15 cellular contexts compared by ENCODE assay signal in the genomic region with DNA sequence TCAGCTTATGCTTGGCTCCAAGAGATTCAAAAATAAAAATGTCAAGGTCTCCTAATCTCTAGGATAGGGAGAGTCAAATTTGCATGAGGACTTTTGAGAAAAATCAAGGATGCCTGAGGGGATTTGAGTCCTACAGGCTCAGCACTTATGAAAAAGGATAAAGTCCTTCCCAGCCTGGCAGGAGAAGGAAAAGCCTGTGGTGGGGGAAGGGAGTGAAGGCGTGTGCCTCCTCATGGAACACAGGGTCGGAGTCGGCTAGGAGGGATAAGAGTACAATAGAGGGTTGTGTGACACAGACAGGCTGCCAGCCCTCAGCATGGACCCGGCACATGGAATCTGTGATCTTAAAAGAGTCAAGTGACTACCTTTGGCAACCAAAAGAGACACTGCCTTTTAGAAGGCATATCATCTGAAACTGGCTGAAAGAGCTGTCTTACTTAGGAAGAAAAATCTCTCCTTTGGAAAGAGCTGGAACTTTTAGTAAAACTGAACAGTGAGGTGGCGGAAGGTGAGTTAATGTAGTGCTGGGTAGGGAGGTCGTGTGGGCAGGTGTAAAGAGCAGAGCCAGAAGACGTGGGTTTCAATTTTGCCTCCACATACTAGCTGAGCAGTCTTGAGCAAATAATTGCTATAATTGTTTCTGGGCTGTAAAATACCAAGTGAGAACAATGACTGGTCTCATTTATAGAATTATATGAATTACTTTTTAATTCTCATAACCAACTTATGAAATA. TPM values are rescaled to one million over a fixed set of nuclear protein-coding genes. Genes with fewer than 3 reads are reported as not detected.
DNase-seq lines count a peak whose midpoint lies in the region; ATAC-seq and TF ChIP-seq lines count a peak whose summit lies in the region.
"Had no signal": no experiment of that assay in that cellular context is flagged by ENCODE, and none has a peak within 500 bp of the region (broad histone marks: within the 10 kb centered on the region; RNA-seq: fewer than 3 reads in every experiment).

No MANE protein-coding gene starts in this region.

- H2BK5ac ChIP-seq in mesenchymal stem cell (ENCODE audit: low read depth, low read length, poor library complexity, severe bottlenecking) = no peak overlapping the region

- no peak for TF ChIP-seq CTCF in right atrium auricular region (IDR thresholded peaks at IDR 0.05)
- no peak for TF ChIP-seq CTCF in left ventricle myocardium inferior (IDR thresholded peaks at IDR 0.05; ENCODE audit: borderline replicate concordance)
- TF ChIP-seq CTCF in type B pancreatic cell (conservative IDR thresholded peaks at IDR 0.05) = no peak

- intact Hi-C loops in left ventricle myocardium inferior (cut with micrococcal nuclease) (no loop called here), aorta (cut with DNase I) (no loop called here)

- peaks cover 17% of the 10 kb centered on the region for H3K4me1 Mint-ChIP-seq in type B pancreatic cell (ENCODE audit: unreplicated experiment)
- H3K4me1 Mint-ChIP-seq: memory B cell had no signal

- no peak overlapping the region for H3K23ac ChIP-seq in mesenchymal stem cell (ENCODE audit: low read length in 2 of 2)

- DNase-seq in right atrium auricular region (ENCODE audit: low spot score) (peak; percentile 53), left ventricle myocardium inferior (no peak), astrocyte of the hippocampus (ENCODE audit: low read depth, low spot score) (peak; percentile 16), mesenchymal stem cell (no peak), type B pancreatic cell (ENCODE audit: extremely low spot score, unreplicated experiment) (no peak), DMS53 (lab: John Stamatoyannopoulos, UW) (no peak), aorta (no peak), NAMALWA (ENCODE audit: low spot score) (no peak)
- DNase-seq: AML-193; NCI-H1092 treated with DMSO at 0.1 percent for 48 hours; stimulated activated CD4-positive, alpha-beta T cell treated with anti-CD3 and anti-CD28 coated beads, Interleukin-4, amount 100 ng/mL, for 4 hours; stimulated activated naive CD4-positive, alpha-beta T cell treated with Interleukin-2 at 50 U/mL for 16 hours; SW 1271 had no signal

- no peaks in the 10 kb centered on the region for H3K79me1 ChIP-seq in mesenchymal stem cell (replicated peaks; ENCODE audit: low read length, poor library complexity, severe bottlenecking)

- H3K4ac ChIP-seq in mesenchymal stem cell (ENCODE audit: low read depth in 1 of 2, low read length in 2 of 2) = no peak overlapping the region

- no peaks in the 10 kb centered on the region for H3K36me3 Mint-ChIP-seq in type B pancreatic cell
- H3K36me3 Mint-ChIP-seq: memory B cell had no signal

- no peak overlapping the region for H3K4me3 Mint-ChIP-seq in type B pancreatic cell
- H3K4me3 Mint-ChIP-seq: memory B cell had no signal

- H2AFZ ChIP-seq in mesenchymal stem cell (ENCODE audit: low read depth, low read length) = peak overlapping the region; percentile 46

- H3K9me3 Mint-ChIP-seq in type B pancreatic cell = no peaks in the 10 kb centered on the region
- H3K9me3 Mint-ChIP-seq: memory B cell had no signal

- 63% methylated on average over 6 of the region's 7 CpGs for WGBS in mesenchymal stem cell
- WGBS in aorta, 2 donors = 46 to 50% methylated on average over 7 of the region's 7 CpGs

- H2BK12ac ChIP-seq in mesenchymal stem cell (ENCODE audit: low read length in 2 of 2) = no peak overlapping the region

- H3K4me2 ChIP-seq in mesenchymal stem cell (ENCODE audit: low read length, poor library complexity, severe bottlenecking) = no peak overlapping the region

- no peaks in the 10 kb centered on the region for H3K4me1 ChIP-seq in right atrium auricular region
- H3K4me1 ChIP-seq in left ventricle myocardium inferior = peaks cover 8% of the 10 kb centered on the region
- peaks cover 3% of the 10 kb centered on the region for H3K4me1 ChIP-seq in mesenchymal stem cell (ENCODE audit: control insufficient read depth, insufficient read depth, low read depth, low read length)
- no peaks in the 10 kb centered on the region for H3K4me1 ChIP-seq in aorta (ENCODE audit: control insufficient read depth in 1 of 2, insufficient read depth in 2 of 2, low read length in 2 of 2)

- H3K14ac ChIP-seq in mesenchymal stem cell (ENCODE audit: low read length in 2 of 2) = no peak overlapping the region

- peak overlapping the region; percentile 75 for H3K27ac Mint-ChIP-seq in type B pancreatic cell
- H3K27ac Mint-ChIP-seq: memory B cell had no signal

- H3K9me3 ChIP-seq in right atrium auricular region = no peaks in the 10 kb centered on the region
- H3K9me3 ChIP-seq in left ventricle myocardium inferior (replicated peaks) = no peaks in the 10 kb centered on the region
- H3K9me3 ChIP-seq in mesenchymal stem cell (ENCODE audit: control insufficient read depth, low read length) = no peaks in the 10 kb centered on the region
- H3K9me3 ChIP-seq in aorta (ENCODE audit: control insufficient read depth, low read length) = peaks cover 2% of the 10 kb centered on the region

- no peak overlapping the region for H2BK120ac ChIP-seq in mesenchymal stem cell (ENCODE audit: low read depth, low read length)

- no peaks in the 10 kb centered on the region for H3K36me3 ChIP-seq in right atrium auricular region
- H3K36me3 ChIP-seq in left ventricle myocardium inferior = no peaks in the 10 kb centered on the region
- no peaks in the 10 kb centered on the region for H3K36me3 ChIP-seq in mesenchymal stem cell (ENCODE audit: control insufficient read depth in 1 of 2, insufficient read depth in 2 of 2, low read depth in 1 of 2, low read length in 2 of 2)
- H3K36me3 ChIP-seq in aorta (ENCODE audit: control insufficient read depth in 1 of 2, insufficient read depth in 2 of 2, low read length in 1 of 2) = no peaks in the 10 kb centered on the region

- H3K9ac ChIP-seq in mesenchymal stem cell (ENCODE audit: low read length) = no peak overlapping the region

- no peak for ATAC-seq in aorta (ENCODE audit: low FRiP score)

- H4K91ac ChIP-seq in mesenchymal stem cell (ENCODE audit: low read length) = no peak overlapping the region

- no peak overlapping the region for H2BK15ac ChIP-seq in mesenchymal stem cell (ENCODE audit: low read depth, poor library complexity, severe bottlenecking)

- H3K27me3 ChIP-seq in right atrium auricular region (no peaks in the 10 kb centered on the region), left ventricle myocardium inferior (ENCODE audit: low read depth) (no peaks in the 10 kb centered on the region), mesenchymal stem cell (ENCODE audit: control insufficient read depth in 1 of 2, insufficient read depth in 1 of 2, low read length in 2 of 2) (peaks cover 0 to 4% of the 10 kb centered on the region in 2 experiments), aorta (ENCODE audit: control insufficient read depth in 1 of 2, insufficient read depth in 2 of 2, low read length in 1 of 2) (peaks cover 0 to 2% of the 10 kb centered on the region in 2 donors)

- H3K18ac ChIP-seq in mesenchymal stem cell (ENCODE audit: low read depth in 1 of 2, low read length in 2 of 2) = peak overlapping the region in 1 of 2 experiments; percentile 11

- no peaks in the 10 kb centered on the region for H3K27me3 Mint-ChIP-seq in type B pancreatic cell
- H3K27me3 Mint-ChIP-seq: memory B cell had no signal

- H3K4me3 ChIP-seq in right atrium auricular region = no peak overlapping the region
- no peak overlapping the region for H3K4me3 ChIP-seq in left ventricle myocardium inferior
- H3K4me3 ChIP-seq in mesenchymal stem cell (ENCODE audit: insufficient read depth in 1 of 2, low read depth in 1 of 2, low read length in 2 of 2) = no peak overlapping the region
- H3K4me3 ChIP-seq in aorta (ENCODE audit: low read length in 2 of 2) = no peak overlapping the region

- H4K8ac ChIP-seq in mesenchymal stem cell (ENCODE audit: low read length) = no peak overlapping the region

- H3K27ac ChIP-seq in right atrium auricular region (no peak overlapping the region), left ventricle myocardium inferior (replicated peaks) (no peak overlapping the region), mesenchymal stem cell (ENCODE audit: low read length, poor library complexity, severe bottlenecking) (no peak overlapping the region), aorta (ENCODE audit: low read depth in 1 of 2, low read length in 2 of 2) (no peak overlapping the region)
- H3K27ac ChIP-seq: epithelial cell of prostate had no signal

- no peak overlapping the region for H2AK5ac ChIP-seq in mesenchymal stem cell (ENCODE audit: low read length, severe bottlenecking)

RNA-seq across cellular contexts. Expression of a gene that starts 58.8 kb away (rescaled TPM):
- total RNA-seq in right atrium auricular region (10 to 100 TPM; 58.8 to 78.5 TPM), left ventricle myocardium inferior (125 TPM), type B pancreatic cell (ENCODE audit: low replicate concordance) (90.7 and 115 TPM in 2 replicates), aorta (100 to 1,000 TPM; 110 to 144 TPM)
- 84.4 TPM for polyA plus RNA-seq in mesenchymal stem cell (2013, experiment 1 of 2)
- 83.4 TPM for polyA plus RNA-seq in mesenchymal stem cell (2013, experiment 2 of 2)
- polyA plus RNA-seq in aorta = 10 to 100 TPM; 22.6 to 32.7 TPM

Comparison
In these comparisons a context has a peak if more than half of its experiments do, and no peak if none do; other contexts are left out.
1. DNase-seq: peak in right atrium auricular region (single experiment) and astrocyte of the hippocampus (single experiment); none in left ventricle myocardium inferior (single experiment), mesenchymal stem cell (single experiment), type B pancreatic cell (single experiment), DMS53 (single experiment), aorta (0 of 2) and NAMALWA (single experiment).